18 cellular contexts compared by ENCODE assay signal in genomic region chr7:33814400-33814799, GRCh38.
DNase-seq lines count a peak whose midpoint lies in the region; ATAC-seq and TF ChIP-seq lines count a peak whose summit lies in the region.
"Had no signal": no experiment of that assay in that cellular context is flagged by ENCODE, and none has a peak within 500 bp of the region (broad histone marks: within the 10 kb centered on the region; RNA-seq: fewer than 3 reads in every experiment).

No MANE protein-coding gene starts in this region.

- 3 to 4% methylated on average over 6 of the region's 6 CpGs for WGBS in aorta, 2 donors

- no peaks in the 10 kb centered on the region for H3K27me3 ChIP-seq in fibroblast of lung (ENCODE audit: control insufficient read depth, insufficient read depth, low read length)
- no peaks in the 10 kb centered on the region for H3K27me3 ChIP-seq in aorta (ENCODE audit: control insufficient read depth in 1 of 2, insufficient read depth in 2 of 2, low read length in 1 of 2)
- H3K27me3 ChIP-seq: hepatocyte had no signal

- peaks cover 9% of the 10 kb centered on the region for H3K4me1 Mint-ChIP-seq in activated naive CD8-positive, alpha-beta T cell treated with anti-CD3 and anti-CD28 coated beads, Interleukin-2, amount 10 ng/mL, durations not matched to agents 7 days and 5 days
- H3K4me1 Mint-ChIP-seq in activated naive CD8-positive, alpha-beta T cell treated with anti-CD3 and anti-CD28 coated beads, Interleukin-2, amount 50 U/mL, for 24 hours = peaks cover 5% of the 10 kb centered on the region
- H3K4me1 Mint-ChIP-seq in natural killer cell = peaks cover 11 to 14% of the 10 kb centered on the region in 2 donors

- H3K36me3 ChIP-seq in fibroblast of lung (ENCODE audit: control insufficient read depth, insufficient read depth, low read length) = no peaks in the 10 kb centered on the region
- H3K36me3 ChIP-seq in aorta (ENCODE audit: control insufficient read depth in 1 of 2, insufficient read depth in 2 of 2, low read length in 1 of 2) = no peaks in the 10 kb centered on the region

- no peaks in the 10 kb centered on the region for H3K36me3 Mint-ChIP-seq in activated naive CD8-positive, alpha-beta T cell treated with anti-CD3 and anti-CD28 coated beads, Interleukin-2, amount 10 ng/mL, durations not matched to agents 7 days and 5 days
- no peaks in the 10 kb centered on the region for H3K36me3 Mint-ChIP-seq in activated naive CD8-positive, alpha-beta T cell treated with anti-CD3 and anti-CD28 coated beads, Interleukin-2, amount 50 U/mL, for 24 hours (ENCODE audit: low read depth)
- H3K36me3 Mint-ChIP-seq in natural killer cell = no peaks in the 10 kb centered on the region
- peaks cover 0 to 5% of the 10 kb centered on the region in 2 donors for H3K36me3 Mint-ChIP-seq in activated naive CD4-positive, alpha-beta T cell treated with anti-CD3 and anti-CD28 coated beads, Interleukin-2, amount 50 U/mL, for 72 hours
- H3K36me3 Mint-ChIP-seq: activated naive CD4-positive, alpha-beta T cell treated with anti-CD3 and anti-CD28 coated beads, Interleukin-2, amount 10 ng/mL, durations not matched to agents 7 days and 5 days; CD8-positive, alpha-beta T cell had no signal

- DNase-seq in activated naive CD8-positive, alpha-beta T cell treated with anti-CD3 and anti-CD28 coated beads, Interleukin-2, amount 10 ng/mL, durations not matched to agents 7 days and 5 days = no peak
- no peak for DNase-seq in activated naive CD8-positive, alpha-beta T cell treated with anti-CD3 and anti-CD28 coated beads, Interleukin-2, amount 50 U/mL, for 24 hours
- DNase-seq in fibroblast of lung (ENCODE audit: low read depth in 2 of 2) = peak in 1 of 2 donors; percentile 39
- no peak for DNase-seq in natural killer cell
- DNase-seq in aorta = no peak
- DNase-seq in GM20000 (ENCODE audit: low spot score) = no peak
- DNase-seq in activated naive CD4-positive, alpha-beta T cell treated with anti-CD3 and anti-CD28 coated beads, Interleukin-2, amount 50 U/mL, for 72 hours (ENCODE audit: low spot score in 2 of 2) = no peak
- DNase-seq in NCI-H2029 treated with DMSO at 0.1 percent for 48 hours (lab: John Stamatoyannopoulos, UW) = no peak
- DNase-seq: 8988T; activated CD4-positive, alpha-beta T cell treated with anti-CD3 and anti-CD28 coated beads for 48 hours; activated naive CD4-positive, alpha-beta T cell treated with anti-CD3 and anti-CD28 coated beads, Interleukin-2, amount 10 ng/mL, durations not matched to agents 7 days and 5 days; CD8-positive, alpha-beta T cell; central memory CD4-positive, alpha-beta T cell; GM23248; left cardiac atrium; NCI-H1436; NCI-H345 had no signal

- peak overlapping the region; percentile 89 for H3K4me2 ChIP-seq in fibroblast of lung (ENCODE audit: extremely low read depth, insufficient read depth, low read length)

- no peak overlapping the region for H3K9ac ChIP-seq in fibroblast of lung (ENCODE audit: insufficient read depth, low read length)
- H3K9ac ChIP-seq: GM23248 had no signal

- POLR2A ChIA-PET in activated naive CD8-positive, alpha-beta T cell treated with anti-CD3 and anti-CD28 coated beads, Interleukin-2, amount 10 ng/mL, durations not matched to agents 7 days and 5 days (lab: Charles Lee) = no interaction called here

- peak overlapping the region; percentile 30 to 35 (median 31) for H3K4me3 ChIP-seq in fibroblast of lung (replicated peaks in 1 of 4; ENCODE audit: control extremely low read depth in 1 of 4, insufficient read depth in 1 of 4, low read depth in 3 of 4, low read length in 4 of 4)
- peak overlapping the region; percentile 64 to 95 for H3K4me3 ChIP-seq in aorta (ENCODE audit: low read length in 2 of 2)
- H3K4me3 ChIP-seq: GM23248, hepatocyte had no signal

- no peaks in the 10 kb centered on the region for H4K20me1 ChIP-seq in fibroblast of lung (ENCODE audit: control insufficient read depth, extremely low read depth, insufficient read depth, low read length)

- intact Hi-C loops in natural killer cell (cut with micrococcal nuclease) = no loop called here
- intact Hi-C loops in aorta (cut with DNase I) = no loop called here

- H3K27ac Mint-ChIP-seq in activated naive CD8-positive, alpha-beta T cell treated with anti-CD3 and anti-CD28 coated beads, Interleukin-2, amount 10 ng/mL, durations not matched to agents 7 days and 5 days = peak overlapping the region; percentile 60
- H3K27ac Mint-ChIP-seq in activated naive CD8-positive, alpha-beta T cell treated with anti-CD3 and anti-CD28 coated beads, Interleukin-2, amount 50 U/mL, for 24 hours = no peak overlapping the region
- no peak overlapping the region for H3K27ac Mint-ChIP-seq in natural killer cell
- no peak overlapping the region for H3K27ac Mint-ChIP-seq in activated naive CD4-positive, alpha-beta T cell treated with anti-CD3 and anti-CD28 coated beads, Interleukin-2, amount 50 U/mL, for 72 hours
- H3K27ac Mint-ChIP-seq: activated naive CD4-positive, alpha-beta T cell treated with anti-CD3 and anti-CD28 coated beads, Interleukin-2, amount 10 ng/mL, durations not matched to agents 7 days and 5 days; CD8-positive, alpha-beta T cell had no signal

- no peaks in the 10 kb centered on the region for H3K79me2 ChIP-seq in fibroblast of lung (ENCODE audit: control insufficient read depth, insufficient read depth, low read length)
- H3K79me2 ChIP-seq: hepatocyte had no signal

- H2AFZ ChIP-seq in fibroblast of lung (ENCODE audit: low read length) = peak overlapping the region; percentile 92
- H2AFZ ChIP-seq: GM23248, hepatocyte had no signal

- H3K4me3 Mint-ChIP-seq in activated naive CD8-positive, alpha-beta T cell treated with anti-CD3 and anti-CD28 coated beads, Interleukin-2, amount 10 ng/mL, durations not matched to agents 7 days and 5 days = peak overlapping the region; percentile 51
- no peak overlapping the region for H3K4me3 Mint-ChIP-seq in activated naive CD8-positive, alpha-beta T cell treated with anti-CD3 and anti-CD28 coated beads, Interleukin-2, amount 50 U/mL, for 24 hours
- peak overlapping the region; percentile 21 for H3K4me3 Mint-ChIP-seq in natural killer cell
- H3K4me3 Mint-ChIP-seq: activated naive CD4-positive, alpha-beta T cell treated with anti-CD3 and anti-CD28 coated beads, Interleukin-2, amount 10 ng/mL, durations not matched to agents 7 days and 5 days; CD8-positive, alpha-beta T cell had no signal

- TF ChIP-seq CTCF in fibroblast of lung (conservative IDR thresholded peaks at IDR 0.05 in 1 of 2, IDR thresholded peaks at IDR 0.05 in 1 of 2; ENCODE audit: low read depth in 1 of 2, low read length in 2 of 2) = no peak
- no peak for TF ChIP-seq CTCF in natural killer cell (IDR thresholded peaks at IDR 0.05)
- no peak for TF ChIP-seq CTCF in GM20000 (IDR thresholded peaks at IDR 0.05; ENCODE audit: extremely low read depth, missing control alignments)

- H3K9me3 ChIP-seq in fibroblast of lung (ENCODE audit: control insufficient read depth, insufficient read depth, low read depth, low read length) = no peaks in the 10 kb centered on the region
- H3K9me3 ChIP-seq in aorta (ENCODE audit: control insufficient read depth, low read length) = no peaks in the 10 kb centered on the region

- peaks cover 13% of the 10 kb centered on the region for H3K9me3 Mint-ChIP-seq in activated naive CD8-positive, alpha-beta T cell treated with anti-CD3 and anti-CD28 coated beads, Interleukin-2, amount 10 ng/mL, durations not matched to agents 7 days and 5 days
- H3K9me3 Mint-ChIP-seq in activated naive CD8-positive, alpha-beta T cell treated with anti-CD3 and anti-CD28 coated beads, Interleukin-2, amount 50 U/mL, for 24 hours = peaks cover 11% of the 10 kb centered on the region
- peaks cover 0 to 3% of the 10 kb centered on the region in 2 donors for H3K9me3 Mint-ChIP-seq in natural killer cell
- H3K9me3 Mint-ChIP-seq in activated naive CD4-positive, alpha-beta T cell treated with anti-CD3 and anti-CD28 coated beads, Interleukin-2, amount 50 U/mL, for 72 hours = peaks cover 3 to 19% of the 10 kb centered on the region in 2 donors
- H3K9me3 Mint-ChIP-seq: CD8-positive, alpha-beta T cell had no signal

- peaks cover 6% of the 10 kb centered on the region for H3K4me1 ChIP-seq in fibroblast of lung (ENCODE audit: control insufficient read depth, extremely low read depth, insufficient read depth, low read length)
- peaks cover 3% of the 10 kb centered on the region in 2 donors for H3K4me1 ChIP-seq in aorta (ENCODE audit: control insufficient read depth in 1 of 2, insufficient read depth in 2 of 2, low read length in 2 of 2)

- H3K27me3 Mint-ChIP-seq in activated naive CD8-positive, alpha-beta T cell treated with anti-CD3 and anti-CD28 coated beads, Interleukin-2, amount 10 ng/mL, durations not matched to agents 7 days and 5 days = peaks cover 2% of the 10 kb centered on the region
- H3K27me3 Mint-ChIP-seq in activated naive CD8-positive, alpha-beta T cell treated with anti-CD3 and anti-CD28 coated beads, Interleukin-2, amount 50 U/mL, for 24 hours = peaks cover 8% of the 10 kb centered on the region
- peaks cover 0 to 9% of the 10 kb centered on the region in 2 donors for H3K27me3 Mint-ChIP-seq in natural killer cell (ENCODE audit: low read depth in 2 of 2)

- H3K27ac ChIP-seq in fibroblast of lung (ENCODE audit: insufficient read depth, low read length) (peak overlapping the region; percentile 53), aorta (ENCODE audit: low read depth in 1 of 2, low read length in 2 of 2) (no peak overlapping the region)
- H3K27ac ChIP-seq: GM23248, hepatocyte had no signal

- no peak for ATAC-seq in activated naive CD8-positive, alpha-beta T cell treated with anti-CD3 and anti-CD28 coated beads, Interleukin-2, amount 10 ng/mL, durations not matched to agents 7 days and 5 days (ENCODE audit: low read depth)
- no peak for ATAC-seq in activated naive CD8-positive, alpha-beta T cell treated with anti-CD3 and anti-CD28 coated beads, Interleukin-2, amount 50 U/mL, for 24 hours
- no peak for ATAC-seq in natural killer cell
- no peak for ATAC-seq in aorta (ENCODE audit: low FRiP score)
- ATAC-seq in activated naive CD4-positive, alpha-beta T cell treated with anti-CD3 and anti-CD28 coated beads, Interleukin-2, amount 50 U/mL, for 72 hours = no peak
- ATAC-seq: CD8-positive, alpha-beta T cell had no signal
